Comparison of ENCODE assay signal across 8 cellular contexts in genomic region chr5:177554474-177555111, GRCh38. TPM values are rescaled to one million over a fixed set of nuclear protein-coding genes. Genes with fewer than 3 reads are reported as not detected.
DNase-seq lines count a peak whose midpoint lies in the region; ATAC-seq, FAIRE-seq and TF ChIP-seq lines count a peak whose summit lies in the region.

TSS of gene FAM193B (minus strand) at chr5:177554563. CDS start at chr5:177554458, 105 bp downstream.

- no peak within 1 kb of the TSS for H3K27ac ChIP-seq in KMS-11
- H3K27ac ChIP-seq in naive thymus-derived CD4-positive, alpha-beta T cell (ENCODE audit: low read depth, low read length): peak within 1 kb of the TSS; percentile 73

- POLR2A ChIA-PET in naive thymus-derived CD4-positive, alpha-beta T cell (lab: Charles Lee): interaction anchor here (1.0 to 1.9 kb wide), 3 partner anchors 38 to 46 kb away, joined by 3 to 12 read pairs (median 4); partner anchors contain the start of genes B4GALT7 and TMED9

- H3K36me3 Mint-ChIP-seq in activated T-helper 1 cell treated with anti-CD3 and anti-CD28 coated beads, Interleukin-12 subunit alpha, Interleukin-12 subunit beta, Interleukin-2, Interleukin-4 antibody, amounts not matched to agents 30 ng/mL and 10 ng/mL and 1 ng/mL, durations not matched to agents 14 hours and 24 hours and 36 hours (ENCODE audit: low read depth): peaks cover 12% of the 10 kb centered on the region
- H3K36me3 Mint-ChIP-seq in naive thymus-derived CD4-positive, alpha-beta T cell: peaks cover 0 to 8% (median 0%) of the 10 kb centered on the region in 5 donors
- peaks cover 7% of the 10 kb centered on the region for H3K36me3 Mint-ChIP-seq in stimulated activated memory B cell treated with anti-CD40 and anti-IgM and Interleukin-4, amounts not matched to agents 10 μg/mL and 1 μg/mL and 100 μg/mL, for 72 hours

- H3K36me3 ChIP-seq in KMS-11 (ENCODE audit: insufficient read depth): no peaks in the 10 kb centered on the region
- H3K36me3 ChIP-seq in naive thymus-derived CD4-positive, alpha-beta T cell (ENCODE audit: control insufficient read depth in 2 of 3, insufficient read depth in 3 of 3, low read length in 3 of 3): peaks cover 0 to 16% (median 0%) of the 10 kb centered on the region in 3 experiments

- TF ChIP-seq CTCF in KMS-11 (conservative IDR thresholded peaks at IDR 0.05; ENCODE audit: low read depth, low read length): no peak

- peak within 1 kb of the TSS; percentile 88 for H3K4me3 Mint-ChIP-seq in activated T-helper 1 cell treated with anti-CD3 and anti-CD28 coated beads, Interleukin-12 subunit alpha, Interleukin-12 subunit beta, Interleukin-2, Interleukin-4 antibody, amounts not matched to agents 30 ng/mL and 10 ng/mL and 1 ng/mL, durations not matched to agents 14 hours and 24 hours and 36 hours
- peak within 1 kb of the TSS; percentile 81 to 92 (median 88) for H3K4me3 Mint-ChIP-seq in naive thymus-derived CD4-positive, alpha-beta T cell
- peak within 1 kb of the TSS; percentile 84 for H3K4me3 Mint-ChIP-seq in stimulated activated memory B cell treated with anti-CD40 and anti-IgM and Interleukin-4, amounts not matched to agents 10 μg/mL and 1 μg/mL and 100 μg/mL, for 72 hours

- H3K9me3 ChIP-seq in naive thymus-derived CD4-positive, alpha-beta T cell (ENCODE audit: control insufficient read depth in 2 of 3, low read length in 3 of 3): no peaks in the 10 kb centered on the region

- H3K4me1 Mint-ChIP-seq in activated T-helper 1 cell treated with anti-CD3 and anti-CD28 coated beads, Interleukin-12 subunit alpha, Interleukin-12 subunit beta, Interleukin-2, Interleukin-4 antibody, amounts not matched to agents 30 ng/mL and 10 ng/mL and 1 ng/mL, durations not matched to agents 14 hours and 24 hours and 36 hours (ENCODE audit: low read depth): peaks cover 37% of the 10 kb centered on the region
- peaks cover 24 to 43% (median 35%) of the 10 kb centered on the region in 7 donors for H3K4me1 Mint-ChIP-seq in naive thymus-derived CD4-positive, alpha-beta T cell
- peaks cover 37% of the 10 kb centered on the region for H3K4me1 Mint-ChIP-seq in stimulated activated memory B cell treated with anti-CD40 and anti-IgM and Interleukin-4, amounts not matched to agents 10 μg/mL and 1 μg/mL and 100 μg/mL, for 72 hours

- peak within 1 kb of the TSS; percentile 41; the same call in 1 of the 2 replicates for H3K9ac ChIP-seq in KMS-11

- DNase-seq in DMS79 (lab: John Stamatoyannopoulos, UW): peak; percentile 48
- DNase-seq in RCC 7860 (ENCODE audit: low spot score): peak; percentile 82
- DNase-seq in activated T-helper 1 cell treated with anti-CD3 and anti-CD28 coated beads, Interleukin-12 subunit alpha, Interleukin-12 subunit beta, Interleukin-2, Interleukin-4 antibody, amounts not matched to agents 30 ng/mL and 10 ng/mL and 1 ng/mL, durations not matched to agents 14 hours and 24 hours and 36 hours (ENCODE audit: low spot score): peak; percentile 94
- DNase-seq in fibroblast of gingiva (ENCODE audit: low read depth): peak; percentile 86
- peak; percentile 93 to 96 (median 95) for DNase-seq in naive thymus-derived CD4-positive, alpha-beta T cell

- no peak within 1 kb of the TSS for H3K4me3 ChIP-seq in KMS-11 (IDR thresholded peaks at IDR 0.05; ENCODE audit: insufficient read depth, low read depth, low read length)
- peak within 1 kb of the TSS; percentile 68 for H3K4me3 ChIP-seq in naive thymus-derived CD4-positive, alpha-beta T cell (ENCODE audit: low read length)

- ATAC-seq in GM21723 (IDR thresholded peaks at IDR 0.05; ENCODE audit: unreplicated experiment): peak; percentile 87
- peak; percentile 99 for ATAC-seq in naive thymus-derived CD4-positive, alpha-beta T cell
- ATAC-seq in stimulated activated memory B cell treated with anti-CD40 and anti-IgM and Interleukin-4, amounts not matched to agents 10 μg/mL and 1 μg/mL and 100 μg/mL, for 72 hours: peak; percentile 98

- H3K9me3 Mint-ChIP-seq in activated T-helper 1 cell treated with anti-CD3 and anti-CD28 coated beads, Interleukin-12 subunit alpha, Interleukin-12 subunit beta, Interleukin-2, Interleukin-4 antibody, amounts not matched to agents 30 ng/mL and 10 ng/mL and 1 ng/mL, durations not matched to agents 14 hours and 24 hours and 36 hours: no peaks in the 10 kb centered on the region
- H3K9me3 Mint-ChIP-seq in naive thymus-derived CD4-positive, alpha-beta T cell: no peaks in the 10 kb centered on the region
- H3K9me3 Mint-ChIP-seq in stimulated activated memory B cell treated with anti-CD40 and anti-IgM and Interleukin-4, amounts not matched to agents 10 μg/mL and 1 μg/mL and 100 μg/mL, for 72 hours: no peaks in the 10 kb centered on the region

- peak within 1 kb of the TSS; percentile 82 for H3K4me2 ChIP-seq in KMS-11

- FAIRE-seq in RCC 7860 (lab: Jason Lieb, UNC): no peak

- H3K27me3 ChIP-seq in KMS-11 (ENCODE audit: insufficient read depth, low read depth): no peaks in the 10 kb centered on the region
- H3K27me3 ChIP-seq in naive thymus-derived CD4-positive, alpha-beta T cell (ENCODE audit: control insufficient read depth in 2 of 2, insufficient read depth in 2 of 2, low read length in 2 of 2): no peaks in the 10 kb centered on the region

- peaks cover 13% of the 10 kb centered on the region for H3K4me1 ChIP-seq in KMS-11 (ENCODE audit: low read depth, poor library complexity, severe bottlenecking)
- peaks cover 10 to 17% of the 10 kb centered on the region in 2 donors for H3K4me1 ChIP-seq in naive thymus-derived CD4-positive, alpha-beta T cell (ENCODE audit: control insufficient read depth in 2 of 2, insufficient read depth in 2 of 2, low read length in 2 of 2)

- H3K79me2 ChIP-seq in KMS-11 (ENCODE audit: insufficient read depth, low read depth): peaks cover 19% of the 10 kb centered on the region; the same call in 1 of the 2 replicates

- H4K20me1 ChIP-seq in KMS-11 (ENCODE audit: insufficient read depth): no peaks in the 10 kb centered on the region

- intact Hi-C loops in activated T-helper 1 cell treated with anti-CD3 and anti-CD28 coated beads, Interleukin-12 subunit alpha, Interleukin-12 subunit beta, Interleukin-2, Interleukin-4 antibody, amounts not matched to agents 30 ng/mL and 10 ng/mL and 1 ng/mL, durations not matched to agents 14 hours and 24 hours and 36 hours (cut with micrococcal nuclease): loop anchor here (1.0 to 10.0 kb wide), 5 partner anchors 37 to 1170 kb away; partner anchors contain the start of genes B4GALT7, HIGD2A, NOP16 and PDLIM7
- intact Hi-C loops in naive thymus-derived CD4-positive, alpha-beta T cell (cut with micrococcal nuclease): loop anchor here (1.0 to 10.0 kb wide), 9 partner anchors 37 to 599 kb away; partner anchors contain the start of genes GRK6 (in 2 of the 2), TMED9 (in 2 of the 2), B4GALT7 (in 1 of the 2) and DDX41 (in 1 of the 2)

- peak within 1 kb of the TSS; percentile 85 for H3K27ac Mint-ChIP-seq in activated T-helper 1 cell treated with anti-CD3 and anti-CD28 coated beads, Interleukin-12 subunit alpha, Interleukin-12 subunit beta, Interleukin-2, Interleukin-4 antibody, amounts not matched to agents 30 ng/mL and 10 ng/mL and 1 ng/mL, durations not matched to agents 14 hours and 24 hours and 36 hours
- peak within 1 kb of the TSS; percentile 63 to 90 (median 85) for H3K27ac Mint-ChIP-seq in naive thymus-derived CD4-positive, alpha-beta T cell
- peak within 1 kb of the TSS; percentile 84 for H3K27ac Mint-ChIP-seq in stimulated activated memory B cell treated with anti-CD40 and anti-IgM and Interleukin-4, amounts not matched to agents 10 μg/mL and 1 μg/mL and 100 μg/mL, for 72 hours

- CTCF ChIA-PET in naive thymus-derived CD4-positive, alpha-beta T cell (lab: Charles Lee): no interaction called here

- H3K27me3 Mint-ChIP-seq in activated T-helper 1 cell treated with anti-CD3 and anti-CD28 coated beads, Interleukin-12 subunit alpha, Interleukin-12 subunit beta, Interleukin-2, Interleukin-4 antibody, amounts not matched to agents 30 ng/mL and 10 ng/mL and 1 ng/mL, durations not matched to agents 14 hours and 24 hours and 36 hours (ENCODE audit: insufficient read depth): no peaks in the 10 kb centered on the region
- peaks cover 0 to 4% (median 0%) of the 10 kb centered on the region in 5 donors for H3K27me3 Mint-ChIP-seq in naive thymus-derived CD4-positive, alpha-beta T cell
- H3K27me3 Mint-ChIP-seq in stimulated activated memory B cell treated with anti-CD40 and anti-IgM and Interleukin-4, amounts not matched to agents 10 μg/mL and 1 μg/mL and 100 μg/mL, for 72 hours: no peaks in the 10 kb centered on the region

- H2AFZ ChIP-seq in KMS-11 (ENCODE audit: low read depth): peak within 1 kb of the TSS; percentile 97

RNA-seq across cellular contexts. Expression of gene FAM193B, which starts in this region (rescaled TPM):
- total RNA-seq in activated T-helper 1 cell treated with anti-CD3 and anti-CD28 coated beads, Interleukin-12 subunit alpha, Interleukin-12 subunit beta, Interleukin-2, Interleukin-4 antibody, amounts not matched to agents 30 ng/mL and 10 ng/mL and 1 ng/mL, durations not matched to agents 14 hours and 24 hours and 36 hours: 70.9 and 79.4 TPM in 2 replicates
- total RNA-seq in naive thymus-derived CD4-positive, alpha-beta T cell: 100 to 1,000 TPM; 102 to 275 (median 175) TPM
- 1 to 10 TPM; 4.1 TPM for polyA plus RNA-seq in naive thymus-derived CD4-positive, alpha-beta T cell
